29 cellular contexts compared by ENCODE assay signal in the genomic region with DNA sequence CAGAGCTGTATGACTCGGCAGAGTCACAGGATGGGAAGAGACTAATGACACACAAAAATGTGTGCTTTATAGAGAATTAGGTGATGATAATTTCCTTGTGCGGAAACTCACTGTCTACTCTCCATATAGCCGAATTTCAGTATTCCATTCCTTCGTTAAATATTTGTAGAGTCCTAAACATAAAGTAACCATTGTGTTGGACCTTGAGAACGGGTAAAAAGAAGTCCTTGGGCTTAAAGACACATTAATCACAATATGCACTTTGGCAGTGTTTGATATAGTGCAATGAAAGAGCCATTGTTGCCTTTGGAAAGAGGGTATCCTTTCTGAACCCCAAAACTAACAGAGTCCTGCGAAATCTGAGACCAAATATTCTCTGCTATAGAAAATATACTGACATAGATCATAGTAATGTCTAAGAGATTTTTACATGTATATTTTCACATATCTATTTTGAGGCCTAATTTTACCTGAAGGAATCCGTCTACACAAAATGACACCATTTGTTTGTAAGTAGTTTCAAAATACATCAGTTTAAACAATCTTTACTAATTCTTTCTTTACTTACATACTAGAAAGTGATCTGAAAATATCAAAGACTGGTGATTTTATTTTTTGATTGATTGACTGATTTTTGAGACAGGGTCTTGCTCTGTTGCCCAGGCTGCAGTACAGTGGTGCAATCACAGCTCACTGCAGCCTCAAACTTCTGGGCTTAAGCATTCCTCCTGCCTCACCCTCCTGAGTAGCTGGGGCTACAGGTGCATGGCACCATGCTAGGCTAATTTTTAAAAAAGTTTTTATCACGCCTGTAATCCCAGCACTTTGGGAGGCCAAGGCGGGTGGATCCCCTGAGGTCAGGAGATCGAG.
"Had no signal": no experiment of that assay in that cellular context is flagged by ENCODE, and none has a peak within 500 bp of the region (broad histone marks: within the 10 kb centered on the region; RNA-seq: fewer than 3 reads in every experiment).

No MANE protein-coding gene starts in this region.

- H3K4me1 Mint-ChIP-seq: activated CD4-positive, alpha-beta memory T cell treated with anti-CD3 and anti-CD28 coated beads, Interleukin-2, amount 10 ng/mL, durations not matched to agents 7 days and 5 days; activated CD4-positive, alpha-beta T cell treated with anti-CD3 and anti-CD28 coated beads, Interleukin-2, amount 10 ng/mL, durations not matched to agents 7 days and 5 days; activated naive CD4-positive, alpha-beta T cell treated with anti-CD3 and anti-CD28 coated beads, Interleukin-2, amount 10 ng/mL, durations not matched to agents 7 days and 5 days; activated naive CD8-positive, alpha-beta T cell treated with anti-CD3 and anti-CD28 coated beads, Interleukin-2, amount 10 ng/mL, durations not matched to agents 7 days and 5 days; central memory CD8-positive, alpha-beta T cell had no signal

- H3K27ac ChIP-seq: ascending aorta, breast epithelium, cardiac muscle cell, epithelial cell of prostate, esophagus squamous epithelium, heart left ventricle had no signal

- FAIRE-seq: colon had no signal

- H3K4me1 ChIP-seq: ascending aorta, breast epithelium, esophagus squamous epithelium, heart left ventricle had no signal

- H3K4me3 ChIP-seq: ascending aorta, breast epithelium, cardiac muscle cell, esophagus squamous epithelium, heart left ventricle had no signal

- H3K9me3 ChIP-seq: ascending aorta, breast epithelium, esophagus squamous epithelium, heart left ventricle had no signal

- ATAC-seq: activated naive CD4-positive, alpha-beta T cell treated with anti-CD3 and anti-CD28 coated beads, Interleukin-2, amount 50 U/mL, for 72 hours; activated T-cell treated with anti-CD3 and anti-CD28 coated beads, Interleukin-2, amount 50 U/mL, for 72 hours; effector memory CD8-positive, alpha-beta T cell; heart left ventricle had no signal

- H3K9me3 Mint-ChIP-seq: activated CD4-positive, alpha-beta memory T cell treated with anti-CD3 and anti-CD28 coated beads, Interleukin-2, amount 10 ng/mL, durations not matched to agents 7 days and 5 days; activated CD4-positive, alpha-beta T cell treated with anti-CD3 and anti-CD28 coated beads, Interleukin-2, amount 10 ng/mL, durations not matched to agents 7 days and 5 days; activated naive CD4-positive, alpha-beta T cell treated with anti-CD3 and anti-CD28 coated beads, Interleukin-2, amount 10 ng/mL, durations not matched to agents 7 days and 5 days; activated naive CD4-positive, alpha-beta T cell treated with anti-CD3 and anti-CD28 coated beads, Interleukin-2, amount 50 U/mL, for 72 hours; activated naive CD8-positive, alpha-beta T cell treated with anti-CD3 and anti-CD28 coated beads, Interleukin-2, amount 10 ng/mL, durations not matched to agents 7 days and 5 days; activated T-cell treated with anti-CD3 and anti-CD28 coated beads, Interleukin-2, amount 50 U/mL, for 24 hours; activated T-cell treated with anti-CD3 and anti-CD28 coated beads, Interleukin-2, amount 50 U/mL, for 72 hours; brain; central memory CD8-positive, alpha-beta T cell; effector memory CD8-positive, alpha-beta T cell had no signal

- DNase-seq: activated CD4-positive, alpha-beta memory T cell treated with anti-CD3 and anti-CD28 coated beads, Interleukin-2, amount 10 ng/mL, durations not matched to agents 7 days and 5 days; activated CD4-positive, alpha-beta T cell treated with anti-CD3 and anti-CD28 coated beads for 1 hour; activated CD4-positive, alpha-beta T cell treated with anti-CD3 and anti-CD28 coated beads for 4 hours; activated CD4-positive, alpha-beta T cell treated with anti-CD3 and anti-CD28 coated beads, Interleukin-2, amount 10 ng/mL, durations not matched to agents 7 days and 5 days; activated CD4-positive, alpha-beta T cell treated with anti-CD3 and anti-CD28 coated beads, Interleukin-2, amount 50 U/mL, for 4 hours; activated CD8-positive, alpha-beta memory T cell treated with anti-CD3 and anti-CD28 coated beads, Interleukin-2, amount 50 U/mL, for 48 hours; activated gamma-delta T cell; activated naive CD4-positive, alpha-beta T cell; activated naive CD4-positive, alpha-beta T cell treated with anti-CD3 and anti-CD28 coated beads, Interleukin-2, amount 10 ng/mL, durations not matched to agents 7 days and 5 days; activated naive CD8-positive, alpha-beta T cell treated with anti-CD3 and anti-CD28 coated beads, Interleukin-2, amount 10 ng/mL, durations not matched to agents 7 days and 5 days; activated T-cell treated with anti-CD3 and anti-CD28 coated beads for 4 hours; activated T-cell treated with anti-CD3 and anti-CD28 coated beads, Interleukin-2, amount 50 U/mL, for 24 hours; activated T-cell treated with anti-CD3 and anti-CD28 coated beads, Interleukin-2, amount 50 U/mL, for 72 hours; cortex of kidney; dermis blood vessel endothelial cell; effector CD4-positive, alpha-beta T cell; effector memory CD8-positive, alpha-beta T cell; esophagus squamous epithelium; foreskin fibroblast; heart left ventricle; T-helper 2 cell had no signal

- H3K27ac Mint-ChIP-seq: activated CD4-positive, alpha-beta memory T cell treated with anti-CD3 and anti-CD28 coated beads, Interleukin-2, amount 10 ng/mL, durations not matched to agents 7 days and 5 days; activated CD4-positive, alpha-beta T cell treated with anti-CD3 and anti-CD28 coated beads, Interleukin-2, amount 10 ng/mL, durations not matched to agents 7 days and 5 days; activated naive CD4-positive, alpha-beta T cell treated with anti-CD3 and anti-CD28 coated beads, Interleukin-2, amount 10 ng/mL, durations not matched to agents 7 days and 5 days; activated naive CD4-positive, alpha-beta T cell treated with anti-CD3 and anti-CD28 coated beads, Interleukin-2, amount 50 U/mL, for 72 hours; activated naive CD8-positive, alpha-beta T cell treated with anti-CD3 and anti-CD28 coated beads, Interleukin-2, amount 10 ng/mL, durations not matched to agents 7 days and 5 days; activated T-cell treated with anti-CD3 and anti-CD28 coated beads, Interleukin-2, amount 50 U/mL, for 24 hours; activated T-cell treated with anti-CD3 and anti-CD28 coated beads, Interleukin-2, amount 50 U/mL, for 72 hours; effector memory CD8-positive, alpha-beta T cell had no signal

- H3K27me3 Mint-ChIP-seq: activated CD4-positive, alpha-beta memory T cell treated with anti-CD3 and anti-CD28 coated beads, Interleukin-2, amount 10 ng/mL, durations not matched to agents 7 days and 5 days; activated CD4-positive, alpha-beta T cell treated with anti-CD3 and anti-CD28 coated beads, Interleukin-2, amount 10 ng/mL, durations not matched to agents 7 days and 5 days; activated naive CD4-positive, alpha-beta T cell treated with anti-CD3 and anti-CD28 coated beads, Interleukin-2, amount 10 ng/mL, durations not matched to agents 7 days and 5 days had no signal

- H3K4me3 Mint-ChIP-seq: activated CD4-positive, alpha-beta memory T cell treated with anti-CD3 and anti-CD28 coated beads, Interleukin-2, amount 10 ng/mL, durations not matched to agents 7 days and 5 days; activated CD4-positive, alpha-beta T cell treated with anti-CD3 and anti-CD28 coated beads, Interleukin-2, amount 10 ng/mL, durations not matched to agents 7 days and 5 days; activated naive CD4-positive, alpha-beta T cell treated with anti-CD3 and anti-CD28 coated beads, Interleukin-2, amount 10 ng/mL, durations not matched to agents 7 days and 5 days; activated naive CD8-positive, alpha-beta T cell treated with anti-CD3 and anti-CD28 coated beads, Interleukin-2, amount 10 ng/mL, durations not matched to agents 7 days and 5 days; activated T-cell treated with anti-CD3 and anti-CD28 coated beads, Interleukin-2, amount 50 U/mL, for 24 hours; activated T-cell treated with anti-CD3 and anti-CD28 coated beads, Interleukin-2, amount 50 U/mL, for 72 hours; central memory CD8-positive, alpha-beta T cell; effector memory CD8-positive, alpha-beta T cell had no signal

- H3K27me3 ChIP-seq: ascending aorta, breast epithelium, cardiac muscle cell, esophagus squamous epithelium, heart left ventricle had no signal

- H3K36me3 Mint-ChIP-seq: activated naive CD4-positive, alpha-beta T cell treated with anti-CD3 and anti-CD28 coated beads, Interleukin-2, amount 10 ng/mL, durations not matched to agents 7 days and 5 days; activated naive CD4-positive, alpha-beta T cell treated with anti-CD3 and anti-CD28 coated beads, Interleukin-2, amount 50 U/mL, for 72 hours; activated naive CD8-positive, alpha-beta T cell treated with anti-CD3 and anti-CD28 coated beads, Interleukin-2, amount 10 ng/mL, durations not matched to agents 7 days and 5 days had no signal

- H3K36me3 ChIP-seq: ascending aorta, breast epithelium, cardiac muscle cell, esophagus squamous epithelium, heart left ventricle had no signal
